Comparison of ENCODE assay signal across 8 cellular contexts in the genomic region with DNA sequence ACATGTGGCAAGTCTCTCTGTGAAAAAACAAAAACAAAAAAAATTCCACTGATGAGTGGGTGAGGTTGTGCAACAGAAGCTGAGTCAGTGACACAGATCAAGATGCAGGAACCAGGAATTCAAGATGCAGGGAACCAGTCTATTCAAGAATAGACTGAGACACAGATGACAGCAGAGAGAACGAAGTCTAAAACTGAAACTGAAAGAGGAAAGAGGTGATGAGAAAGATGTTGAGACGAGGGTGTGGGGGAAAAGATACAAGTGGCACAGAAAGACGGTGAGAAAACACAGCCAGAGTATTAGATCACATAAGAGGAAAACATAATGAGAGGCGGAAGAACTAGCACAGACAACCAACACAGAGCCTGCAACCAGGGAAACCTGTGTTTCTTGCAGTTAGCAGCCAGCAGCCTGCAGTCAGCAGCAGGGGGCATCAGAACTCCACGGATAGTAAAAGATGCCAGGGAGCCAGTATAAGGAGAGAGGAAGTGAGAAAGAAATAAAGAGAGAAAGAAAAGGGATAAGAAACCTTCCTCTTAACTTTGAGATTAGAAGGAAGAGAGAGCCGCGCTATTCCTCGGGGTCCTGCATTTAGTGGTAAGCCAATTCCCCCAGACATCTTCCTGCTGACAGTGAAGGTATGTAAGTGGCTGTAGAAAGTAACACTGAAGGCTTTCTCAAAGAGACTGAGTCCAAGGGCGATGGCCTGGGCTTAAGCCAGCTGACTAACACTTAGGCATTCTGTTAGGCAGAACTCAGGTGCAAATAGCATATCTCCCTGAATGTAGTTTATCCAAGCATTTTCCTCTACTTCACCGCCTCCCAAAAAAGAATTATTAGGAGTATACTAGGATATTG.
A peak's percentile ranks its signal among the peaks of the same experiment; 100 is the strongest.
DNase-seq lines count a peak whose midpoint lies in the region; ATAC-seq, FAIRE-seq and TF ChIP-seq lines count a peak whose summit lies in the region.

No MANE protein-coding gene starts in this region.

- TF ChIP-seq POLR2A in GM12892 (IDR thresholded peaks at IDR 0.05; ENCODE audit: low read depth, low read length) = no peak

- peak; percentile 76 for ATAC-seq in HG02642 (IDR thresholded peaks at IDR 0.05; ENCODE audit: poor library complexity, unreplicated experiment)

- no peaks in the 10 kb centered on the region for H3K9me3 ChIP-seq in ascending aorta

- FAIRE-seq in GM12892 (lab: Jason Lieb, UNC) = peak; percentile 82

- no peaks in the 10 kb centered on the region for H3K36me3 ChIP-seq in ascending aorta

- peaks cover 0 to 14% of the 10 kb centered on the region in 2 donors for H3K4me1 ChIP-seq in ascending aorta

- H3K27me3 ChIP-seq in ascending aorta = no peaks in the 10 kb centered on the region

- H3K27ac ChIP-seq in ascending aorta = peak overlapping the region in 1 of 2 donors; percentile 27

- DNase-seq in GM12892 (ENCODE audit: insufficient read length) (no peak), NCI-H1092 treated with DMSO at 0.1 percent for 48 hours (lab: John Stamatoyannopoulos, UW) (peak; percentile 75), T follicular helper cell (ENCODE audit: low read depth) (peak; percentile 27), ascending aorta (ENCODE audit: low spot score in 2 of 2) (peak in 1 of 2 donors; percentile 86), hepatic stellate cell (ENCODE audit: low spot score) (peak; percentile 29), renal cortical epithelial cell (ENCODE audit: low read depth) (peak; percentile 90), HCEC 1CT (no peak)

- TF ChIP-seq CTCF in ascending aorta (IDR thresholded peaks at IDR 0.05) = peak; percentile 64 to 82 (median 78)

- intact Hi-C loops in ascending aorta (cut with DNase I) = loop anchor here (10.0 kb wide), 1 partner anchor 138 kb away; no protein-coding TSS in a partner anchor

- H3K4me3 ChIP-seq in ascending aorta = peak overlapping the region; percentile 47 to 57

Comparison
In these comparisons a context has a peak if more than half of its experiments do, and no peak if none do; other contexts are left out.
1. DNase-seq: peak in NCI-H1092 treated with DMSO at 0.1 percent for 48 hours (single experiment), T follicular helper cell (single experiment), hepatic stellate cell (single experiment) and renal cortical epithelial cell (single experiment); none in GM12892 (single experiment) and HCEC 1CT (single experiment).